ENCODE assay signal across 8 cellular contexts in the genomic region with DNA sequence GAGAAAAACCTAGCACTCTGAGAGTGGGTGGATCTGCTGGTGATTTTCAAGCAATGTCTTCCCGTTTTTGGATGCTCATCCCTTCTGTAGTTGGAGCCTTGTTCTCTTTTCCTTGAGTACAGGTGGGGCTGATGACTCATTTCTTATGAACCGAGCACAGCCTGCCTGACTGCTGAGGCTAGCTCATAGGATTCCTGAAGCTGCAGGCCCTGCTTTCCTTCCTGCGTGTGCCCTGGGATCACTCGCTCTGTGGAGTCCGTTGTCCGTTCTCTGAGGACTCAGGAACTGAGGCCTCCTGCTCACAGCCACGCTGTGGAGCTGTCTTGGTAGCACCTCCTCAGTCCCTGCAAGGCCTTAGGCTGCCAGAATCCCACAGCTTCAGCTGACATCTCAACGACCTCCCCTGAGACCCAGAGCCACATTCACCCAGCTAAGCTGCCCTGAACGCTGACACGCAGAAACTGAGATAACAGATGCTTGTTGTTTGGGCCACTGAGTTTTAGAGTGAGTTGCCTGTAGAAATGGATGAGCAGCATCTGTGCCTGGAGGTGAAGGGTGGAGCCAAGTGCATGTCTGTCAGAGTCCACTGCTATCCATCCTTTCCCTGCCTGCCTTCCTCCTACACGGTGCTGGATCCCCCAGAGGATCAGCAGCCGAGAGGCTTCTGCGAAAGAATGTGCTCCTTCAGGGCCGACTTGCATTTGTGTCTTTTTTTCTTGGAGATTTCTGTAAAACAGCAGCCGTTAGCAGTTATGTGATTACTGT.
DNase-seq lines count a peak whose midpoint lies in the region; ATAC-seq, FAIRE-seq and TF ChIP-seq lines count a peak whose summit lies in the region.

No MANE protein-coding gene starts in this region.

- H3K79me1 ChIP-seq in H1 (ENCODE audit: low read depth, low read length): peaks cover 15% of the 10 kb centered on the region

- no peak overlapping the region for H3K56ac ChIP-seq in H1 (replicated peaks; ENCODE audit: insufficient read length, low read depth, low read length)

- WGBS in H1 (ENCODE audit: extremely low coverage in 1 of 2, insufficient coverage in 1 of 2, insufficient read length in 1 of 2, insufficient replicate concordance in 2 of 2, low coverage in 1 of 2, low lambda C conversion rate in 2 of 2, missing lambda C conversion rate in 1 of 2), 2 experiments: 84% methylated on average over 15 of the region's 15 CpGs; no CpG with 5 or more reads in 1 of the 2 experiments

- 0 out of 2 replicates have a peak, but pooled peaks cover 2% of the 10 kb centered on the region for H3K23me2 ChIP-seq in H1 (ENCODE audit: low read depth, low read length)

- H3K4me2 ChIP-seq in H1 (ENCODE audit: insufficient read depth in 1 of 2, low read depth in 2 of 2, low read length in 2 of 2): no peak overlapping the region

- H3K9me3 ChIP-seq in H1 (ENCODE audit: insufficient read depth in 2 of 2, low read depth in 1 of 2, low read length in 1 of 2): no peaks in the 10 kb centered on the region

- H3K4me3 ChIP-seq in GM12875 (ENCODE audit: low read depth, low read length) (peak overlapping the region; percentile 0), H1 (ENCODE audit: extremely low read depth in 1 of 4, insufficient read depth in 2 of 4, low read depth in 3 of 4, low read length in 4 of 4) (no peak overlapping the region)

- no peaks in the 10 kb centered on the region for H3K27me3 ChIP-seq in H1 (replicated peaks in 1 of 4; ENCODE audit: control insufficient read depth in 3 of 4, extremely low read depth in 1 of 4, insufficient read depth in 3 of 4, low read length in 3 of 4)

- H3K36me3 ChIP-seq in H1 (ENCODE audit: control insufficient read depth in 2 of 4, insufficient read depth in 4 of 4, low read length in 3 of 4): peaks cover 0 to 3% (median 0%) of the 10 kb centered on the region in 4 experiments; a peak in 3 of 8 replicates

- no peak overlapping the region for H3K23ac ChIP-seq in H1 (ENCODE audit: insufficient read length)

- H4K20me1 ChIP-seq in H1 (replicated peaks in 1 of 2; ENCODE audit: control insufficient read depth in 1 of 2, insufficient read depth in 2 of 2, low read length in 2 of 2): peaks cover 3 to 22% of the 10 kb centered on the region in 2 experiments

- no peak overlapping the region for H4K5ac ChIP-seq in H1 (ENCODE audit: insufficient read length, low read depth, low read length)

- TF ChIP-seq POLR2A in H1 (IDR thresholded peaks at IDR 0.05; ENCODE audit: control extremely low read depth in 1 of 2, low read depth in 2 of 2, low read length in 2 of 2): no peak

- H2AFZ ChIP-seq in H1 (ENCODE audit: low read length): no peak overlapping the region

- H2BK120ac ChIP-seq in H1 (replicated peaks; ENCODE audit: low read depth, low read length): no peak overlapping the region

- TF ChIP-seq CTCF in GM12875 (IDR thresholded peaks at IDR 0.05; ENCODE audit: borderline replicate concordance, insufficient read depth, low read depth, low read length): no peak
- TF ChIP-seq CTCF in H1 (IDR thresholded peaks at IDR 0.05; ENCODE audit: control extremely low read depth in 1 of 3, insufficient read depth in 1 of 3, low read depth in 1 of 3, low read length in 3 of 3): no peak
- no peak for TF ChIP-seq CTCF in omental fat pad (IDR thresholded peaks at IDR 0.05)
- TF ChIP-seq CTCF in GM20000 (IDR thresholded peaks at IDR 0.05; ENCODE audit: extremely low read depth, missing control alignments): no peak

- ATAC-seq in omental fat pad (ENCODE audit: low FRiP score): peak; percentile 75

- H2BK15ac ChIP-seq in H1 (ENCODE audit: low read length): no peak overlapping the region

- H3K4me1 ChIP-seq in H1 (replicated peaks in 1 of 4; ENCODE audit: control insufficient read depth in 3 of 4, insufficient read depth in 4 of 4, low read length in 3 of 4): peaks cover 0 to 13% (median 4%) of the 10 kb centered on the region in 4 experiments; a peak in 4 of 7 replicates

- H3K14ac ChIP-seq in H1 (ENCODE audit: insufficient read length): no peak overlapping the region

- no peak overlapping the region for H2BK20ac ChIP-seq in H1 (ENCODE audit: low read length)

- no peak overlapping the region for H4K91ac ChIP-seq in H1 (replicated peaks; ENCODE audit: insufficient read length, low read length)

- H3K18ac ChIP-seq in H1 (ENCODE audit: extremely low read depth, low read length): no peak overlapping the region; the same call in 1 of the 2 replicates

- H2BK5ac ChIP-seq in H1 (ENCODE audit: low read depth, low read length): no peak overlapping the region

- TF ChIP-seq RAD21 in H1 (IDR thresholded peaks at IDR 0.05 in 1 of 2, conservative IDR thresholded peaks at IDR 0.05 in 1 of 2; ENCODE audit: low read depth in 2 of 2, low read length in 2 of 2): no peak

- TF ChIP-seq EP300 in H1 (IDR thresholded peaks at IDR 0.05; ENCODE audit: borderline replicate concordance in 1 of 2, low read depth in 2 of 2, low read length in 2 of 2): no peak

- H3K27ac ChIP-seq in H1 (ENCODE audit: low read depth, low read length): no peak overlapping the region; the same call in 1 of the 2 replicates

- H4K8ac ChIP-seq in H1 (ENCODE audit: extremely low read depth, insufficient read depth, low read length): no peak overlapping the region

- no peak overlapping the region for H2BK12ac ChIP-seq in H1 (ENCODE audit: low read depth, low read length)

- H3K79me2 ChIP-seq in H1 (ENCODE audit: control insufficient read depth in 1 of 2, insufficient read depth in 2 of 2, low read length in 2 of 2): peaks cover 9 to 93% of the 10 kb centered on the region in 2 experiments

- POLR2A ChIA-PET in H1 (lab: Charles Lee; ENCODE audit: partially characterized antibody): no interaction called here

- 0 out of 2 replicates have a peak overlapping the region, but pooled peaks have one; percentile 83 for H2AK5ac ChIP-seq in H1 (ENCODE audit: low read depth, low read length)

- no peak overlapping the region for H3K9ac ChIP-seq in H1 (replicated peaks in 1 of 4; ENCODE audit: extremely low read depth in 1 of 4, low read depth in 3 of 4, low read length in 3 of 4)

- peak; percentile 92 for DNase-seq in NCI-H2171 (lab: John Stamatoyannopoulos, UW)
- DNase-seq in H1 (ENCODE audit: low read depth in 1 of 2, low spot score in 2 of 2): no peak
- DNase-seq in omental fat pad (ENCODE audit: low spot score): no peak
- DNase-seq in GM20000 (ENCODE audit: low spot score): no peak
- DNase-seq in amniotic stem cell (lab: John Stamatoyannopoulos, UW): no peak
- DNase-seq in stimulated activated naive CD4-positive, alpha-beta T cell (lab: John Stamatoyannopoulos, UW): no peak
- DNase-seq in stimulated activated CD4-positive, alpha-beta T cell treated with anti-CD3 and anti-CD28 coated beads, Interleukin-4, amount 100 ng/mL, for 24 hours: no peak

- no peak overlapping the region for H3K4ac ChIP-seq in H1 (replicated peaks; ENCODE audit: insufficient read length, low read depth, low read length)

- no peak for FAIRE-seq in H1 (lab: Jason Lieb, UNC)

- CTCF ChIA-PET in H1 (lab: Charles Lee; ENCODE audit: partially characterized antibody): interaction anchor here (0.7 to 9.8 kb wide), 9 partner anchors 9 to 241 kb away, joined by 3 to 65 read pairs (median 3); no protein-coding TSS in a partner anchor

TF ChIP-seq in H1, 55 proteins besides CTCF, POLR2A, EP300 and RAD21:
- TF ChIP-seq NANOG (IDR thresholded peaks at IDR 0.05; ENCODE audit: insufficient read depth, low read depth, low read length, poor library complexity, severe bottlenecking): no peak
- no peak for TF ChIP-seq CREB1 (IDR thresholded peaks at IDR 0.05)
- no peak for TF ChIP-seq SP2 (IDR thresholded peaks at IDR 0.05; ENCODE audit: low read length)
- no peak for TF ChIP-seq TEAD4 (IDR thresholded peaks at IDR 0.05; ENCODE audit: low read depth, low read length)
